Comparison of ENCODE assay signal across 13 cellular contexts in the genomic region with DNA sequence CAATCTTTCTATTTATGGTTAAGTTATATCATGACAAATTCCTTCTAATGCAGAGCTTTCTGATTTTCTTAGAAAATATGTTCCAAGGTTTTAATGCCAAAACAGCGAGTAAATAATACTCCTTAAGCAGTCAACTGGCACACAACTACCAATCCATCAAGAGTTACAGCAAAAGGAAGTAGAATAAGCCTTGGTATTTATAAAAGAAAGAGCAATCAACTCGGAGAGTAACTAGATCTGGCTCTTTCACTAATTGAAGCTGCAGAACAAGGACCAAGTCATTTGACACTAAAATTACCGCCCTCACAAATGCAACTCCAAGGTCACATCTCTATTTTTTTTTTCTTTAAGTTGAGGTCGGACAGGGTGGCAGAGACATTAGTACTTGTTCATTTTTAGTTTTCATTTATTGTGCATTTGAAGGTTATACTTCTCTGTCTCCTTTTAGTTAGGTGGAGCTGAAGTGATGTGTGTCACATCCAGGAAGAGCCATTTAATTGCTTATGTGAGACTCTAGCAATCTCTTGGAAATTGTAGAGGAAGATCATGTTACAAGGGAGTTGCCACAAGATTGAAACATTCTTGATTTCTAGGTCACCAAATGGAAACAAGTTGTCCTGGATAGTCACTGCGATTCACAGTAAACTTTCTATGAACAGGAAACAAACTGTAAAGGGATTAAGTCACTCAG.
DNase-seq lines count a peak whose midpoint lies in the region; ATAC-seq and TF ChIP-seq lines count a peak whose summit lies in the region.
"Had no signal": no experiment of that assay in that cellular context is flagged by ENCODE, and none has a peak within 500 bp of the region (broad histone marks: within the 10 kb centered on the region; RNA-seq: fewer than 3 reads in every experiment).

No MANE protein-coding gene starts in this region.

- peaks cover 11% of the 10 kb centered on the region for H3K4me1 Mint-ChIP-seq in MCF 10A (ENCODE audit: insufficient read depth, unreplicated experiment)
- peaks cover 25% of the 10 kb centered on the region for H3K4me1 Mint-ChIP-seq in type B pancreatic cell (ENCODE audit: unreplicated experiment)

- no peak for TF ChIP-seq POLR2A in breast epithelium (IDR thresholded peaks at IDR 0.05)
- TF ChIP-seq POLR2A in gastroesophageal sphincter (IDR thresholded peaks at IDR 0.05): no peak
- TF ChIP-seq POLR2A in Peyer's patch (IDR thresholded peaks at IDR 0.05): no peak

- H3K27me3 ChIP-seq in breast epithelium (no peaks in the 10 kb centered on the region), gastroesophageal sphincter (no peaks in the 10 kb centered on the region), Peyer's patch (no peaks in the 10 kb centered on the region)
- H3K27me3 ChIP-seq: transverse colon had no signal

- H3K9me3 ChIP-seq in breast epithelium: no peaks in the 10 kb centered on the region
- no peaks in the 10 kb centered on the region for H3K9me3 ChIP-seq in gastroesophageal sphincter
- no peaks in the 10 kb centered on the region for H3K9me3 ChIP-seq in Peyer's patch
- H3K9me3 ChIP-seq: transverse colon had no signal

- 40 to 44% methylated on average over 4 to 5 of the region's 5 CpGs for WGBS in gastroesophageal sphincter (ENCODE audit: low coverage in 1 of 2), 2 donors

- no peaks in the 10 kb centered on the region for H3K36me3 ChIP-seq in breast epithelium
- no peaks in the 10 kb centered on the region for H3K36me3 ChIP-seq in gastroesophageal sphincter
- no peaks in the 10 kb centered on the region for H3K36me3 ChIP-seq in Peyer's patch
- H3K36me3 ChIP-seq: transverse colon had no signal

- peak; percentile 15 for DNase-seq in MCF 10A (ENCODE audit: unreplicated experiment)
- no peak for DNase-seq in breast epithelium (ENCODE audit: low spot score in 2 of 2)
- peak; percentile 43 for DNase-seq in amniotic epithelial cell (ENCODE audit: low read depth)
- DNase-seq in type B pancreatic cell (ENCODE audit: extremely low spot score, unreplicated experiment): no peak
- no peak for DNase-seq in cerebellar cortex (ENCODE audit: low spot score)
- DNase-seq in MV-4-11 (lab: John Stamatoyannopoulos, UW): no peak
- DNase-seq in Peyer's patch: no peak
- DNase-seq: activated T-cell treated with anti-CD3 and anti-CD28 coated beads for 4 hours; effector CD4-positive, alpha-beta T cell; hippocampal formation; transverse colon had no signal

- peaks cover 6% of the 10 kb centered on the region for H3K36me3 Mint-ChIP-seq in MCF 10A (ENCODE audit: insufficient read depth, unreplicated experiment)
- H3K36me3 Mint-ChIP-seq in type B pancreatic cell: no peaks in the 10 kb centered on the region

- POLR2A ChIA-PET in MCF 10A (lab: Yijun Ruan, JAX): interaction anchor here (0.7 kb wide), 1 partner anchor 1597 kb away, joined by 3 read pairs; no protein-coding TSS in a partner anchor

- BruUV-seq in MCF 10A (replicated peaks; lab: Mats Ljungman, UMichigan): no TSS peak

- H3K4me1 ChIP-seq in breast epithelium: no peaks in the 10 kb centered on the region
- peaks cover 0 to 12% (median 0%) of the 10 kb centered on the region in 3 donors for H3K4me1 ChIP-seq in gastroesophageal sphincter
- no peaks in the 10 kb centered on the region for H3K4me1 ChIP-seq in Peyer's patch
- H3K4me1 ChIP-seq: transverse colon had no signal

- H3K27me3 Mint-ChIP-seq in MCF 10A (ENCODE audit: insufficient read depth, unreplicated experiment) (no peaks in the 10 kb centered on the region), type B pancreatic cell (no peaks in the 10 kb centered on the region)

- no peak for TF ChIP-seq CTCF in MCF 10A (IDR thresholded peaks at IDR 0.05; ENCODE audit: unreplicated experiment)
- TF ChIP-seq CTCF in breast epithelium (IDR thresholded peaks at IDR 0.05): no peak
- TF ChIP-seq CTCF in gastroesophageal sphincter (IDR thresholded peaks at IDR 0.05): no peak
- TF ChIP-seq CTCF in type B pancreatic cell (conservative IDR thresholded peaks at IDR 0.05): no peak
- TF ChIP-seq CTCF in Peyer's patch (IDR thresholded peaks at IDR 0.05): no peak

- CTCF ChIA-PET in MCF 10A (lab: Yijun Ruan, JAX): no interaction called here

- no peak overlapping the region for H3K4me3 Mint-ChIP-seq in MCF 10A (ENCODE audit: unreplicated experiment)
- H3K4me3 Mint-ChIP-seq in type B pancreatic cell: peak overlapping the region; percentile 12

- intact Hi-C loops in MCF 10A (cut with micrococcal nuclease): no loop called here
- intact Hi-C loops in breast epithelium (cut with DNase I; ENCODE audit: low total_unique reads): no loop called here

- H3K9me3 Mint-ChIP-seq in MCF 10A (ENCODE audit: unreplicated experiment) (no peaks in the 10 kb centered on the region), type B pancreatic cell (peaks cover 6% of the 10 kb centered on the region)

- ATAC-seq in gastroesophageal sphincter: peak; percentile 83
- ATAC-seq: activated CD4-positive, CD25-positive, alpha-beta regulatory T cell treated with anti-CD3 and anti-CD28 coated beads, Interleukin-2, amount 50 U/mL, for 24 hours had no signal

- TF ChIP-seq EP300 in gastroesophageal sphincter (IDR thresholded peaks at IDR 0.05): no peak

- H3K27ac Mint-ChIP-seq in MCF 10A (ENCODE audit: low read depth, unreplicated experiment): no peak overlapping the region
- H3K27ac Mint-ChIP-seq in type B pancreatic cell: peak overlapping the region; percentile 91

- H3K27ac ChIP-seq in breast epithelium (no peak overlapping the region), gastroesophageal sphincter (no peak overlapping the region), Peyer's patch (no peak overlapping the region)
- H3K27ac ChIP-seq: transverse colon had no signal

- H3K4me3 ChIP-seq in breast epithelium: no peak overlapping the region
- H3K4me3 ChIP-seq in gastroesophageal sphincter: no peak overlapping the region
- no peak overlapping the region for H3K4me3 ChIP-seq in Peyer's patch
- H3K4me3 ChIP-seq: transverse colon had no signal

Comparison
In these comparisons a context has a peak if more than half of its experiments do, and no peak if none do; other contexts are left out.
1. DNase-seq: peak in MCF 10A (single experiment) and amniotic epithelial cell (single experiment); none in breast epithelium (0 of 2), type B pancreatic cell (single experiment), cerebellar cortex (single experiment), MV-4-11 (single experiment) and Peyer's patch (0 of 3).